19 cellular contexts compared by ENCODE assay signal in the genomic region with DNA sequence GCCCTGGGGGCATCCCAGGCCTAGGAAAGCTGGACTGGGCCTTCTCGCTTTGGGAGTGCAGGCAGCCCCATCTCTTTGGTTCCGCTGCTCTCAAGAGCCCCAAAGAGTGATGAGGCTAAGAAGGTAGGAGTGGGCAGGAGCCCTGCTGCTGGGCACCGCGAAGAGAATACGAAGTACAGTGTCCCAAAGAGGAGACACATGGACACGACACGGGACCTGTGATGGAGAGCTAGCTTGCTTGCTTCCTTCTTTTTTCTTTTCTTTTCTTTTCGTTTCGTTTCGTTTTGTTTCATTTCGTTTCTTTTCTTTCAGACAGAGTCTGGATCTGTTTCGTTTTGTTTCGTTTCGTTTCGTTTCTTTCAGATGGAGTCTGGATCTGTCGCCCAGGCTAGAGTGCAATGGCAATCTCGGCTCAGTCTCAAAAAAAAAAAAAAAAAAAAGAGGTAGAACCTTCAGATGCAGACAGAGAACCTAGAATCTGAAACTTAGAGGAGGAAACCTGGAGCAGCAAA. TPM values are rescaled to one million over a fixed set of nuclear protein-coding genes. Genes with fewer than 3 reads are reported as not detected.
DNase-seq lines count a peak whose midpoint lies in the region; ATAC-seq and TF ChIP-seq lines count a peak whose summit lies in the region.
"Had no signal": no experiment of that assay in that cellular context is flagged by ENCODE, and none has a peak within 500 bp of the region (broad histone marks: within the 10 kb centered on the region; RNA-seq: fewer than 3 reads in every experiment).

No MANE protein-coding gene starts in this region.

- ATAC-seq in activated B cell treated with CpG ODN at 0.5 μM for 24 hours (ENCODE audit: low read depth), result no peak
- no peak for ATAC-seq in GM18861 (IDR thresholded peaks at IDR 0.05; ENCODE audit: unreplicated experiment)
- no peak for ATAC-seq in GM21786 (IDR thresholded peaks at IDR 0.05; ENCODE audit: unreplicated experiment)
- ATAC-seq: left ventricle myocardium superior had no signal

- intact Hi-C loops in activated B cell treated with CpG ODN at 0.5 μM for 24 hours (cut with micrococcal nuclease), result no loop called here

- no peaks in the 10 kb centered on the region for H3K36me3 ChIP-seq in tibial nerve
- H3K36me3 ChIP-seq: right atrium auricular region had no signal

- H3K9me3 Mint-ChIP-seq in IgD-negative memory B cell, result no peaks in the 10 kb centered on the region
- H3K9me3 Mint-ChIP-seq in activated B cell treated with CpG ODN at 0.5 μM for 24 hours, result no peaks in the 10 kb centered on the region
- no peaks in the 10 kb centered on the region for H3K9me3 Mint-ChIP-seq in nephron
- H3K9me3 Mint-ChIP-seq: activated naive CD8-positive, alpha-beta T cell treated with anti-CD3 and anti-CD28 coated beads, Interleukin-2, amount 10 ng/mL, durations not matched to agents 7 days and 5 days had no signal

- H3K4me1 ChIP-seq in tibial nerve, result peaks cover 0 to 100% (median 88%) of the 10 kb centered on the region in 4 donors

- peak overlapping the region; percentile 77 to 96 (median 93) for H3K27ac Mint-ChIP-seq in IgD-negative memory B cell
- peak overlapping the region; percentile 91 for H3K27ac Mint-ChIP-seq in activated B cell treated with CpG ODN at 0.5 μM for 24 hours
- H3K27ac Mint-ChIP-seq in nephron, result peak overlapping the region in 2 of 3 experiments; percentile 33 to 73
- H3K27ac Mint-ChIP-seq: activated naive CD8-positive, alpha-beta T cell treated with anti-CD3 and anti-CD28 coated beads, Interleukin-2, amount 10 ng/mL, durations not matched to agents 7 days and 5 days had no signal

- H3K27me3 Mint-ChIP-seq in IgD-negative memory B cell, result no peaks in the 10 kb centered on the region
- no peaks in the 10 kb centered on the region for H3K27me3 Mint-ChIP-seq in activated B cell treated with CpG ODN at 0.5 μM for 24 hours
- H3K27me3 Mint-ChIP-seq in nephron (ENCODE audit: low read depth), result peaks cover 3% of the 10 kb centered on the region
- H3K27me3 Mint-ChIP-seq: activated naive CD8-positive, alpha-beta T cell treated with anti-CD3 and anti-CD28 coated beads, Interleukin-2, amount 10 ng/mL, durations not matched to agents 7 days and 5 days had no signal

- CTCF ChIA-PET in activated B cell treated with CpG ODN at 0.5 μM for 24 hours (lab: Charles Lee), result interaction anchor here (1.5 kb wide), 1 partner anchor 27 kb away, joined by 4 read pairs; no protein-coding TSS in a partner anchor

- TF ChIP-seq EP300 in tibial nerve (IDR thresholded peaks at IDR 0.05), result no peak

- no peaks in the 10 kb centered on the region for H3K9me3 ChIP-seq in tibial nerve
- H3K9me3 ChIP-seq: right atrium auricular region had no signal

- H3K4me3 Mint-ChIP-seq in IgD-negative memory B cell (peak overlapping the region; percentile 71 to 91 (median 88)), activated B cell treated with CpG ODN at 0.5 μM for 24 hours (peak overlapping the region; percentile 45), nephron (no peak overlapping the region)
- H3K4me3 Mint-ChIP-seq: activated naive CD8-positive, alpha-beta T cell treated with anti-CD3 and anti-CD28 coated beads, Interleukin-2, amount 10 ng/mL, durations not matched to agents 7 days and 5 days had no signal

- peak overlapping the region; percentile 76 to 95 (median 88) for H3K27ac ChIP-seq in tibial nerve
- H3K27ac ChIP-seq: HL-60, right atrium auricular region had no signal

- H3K36me3 Mint-ChIP-seq in IgD-negative memory B cell (no peaks in the 10 kb centered on the region), activated B cell treated with CpG ODN at 0.5 μM for 24 hours (ENCODE audit: low read depth) (no peaks in the 10 kb centered on the region), nephron (ENCODE audit: low read depth) (no peaks in the 10 kb centered on the region)
- H3K36me3 Mint-ChIP-seq: activated naive CD8-positive, alpha-beta T cell treated with anti-CD3 and anti-CD28 coated beads, Interleukin-2, amount 10 ng/mL, durations not matched to agents 7 days and 5 days had no signal

- DNase-seq in activated B cell treated with CpG ODN at 0.5 μM for 24 hours (no peak), tibial nerve (ENCODE audit: low spot score in 2 of 2) (no peak), NCI-H345 treated with DMSO at 0.1 percent for 48 hours (lab: John Stamatoyannopoulos, UW; ENCODE audit: unreplicated experiment) (no peak)
- DNase-seq: activated CD4-positive, alpha-beta T cell treated with anti-CD3 and anti-CD28 coated beads for 48 hours; activated naive CD8-positive, alpha-beta T cell treated with anti-CD3 and anti-CD28 coated beads, Interleukin-2, amount 10 ng/mL, durations not matched to agents 7 days and 5 days; DND-41; IMR-90; left ventricle myocardium superior; NCI-H146; NCI-H526; stimulated activated CD4-positive, alpha-beta T cell treated with anti-CD3 and anti-CD28 coated beads, Interleukin-15, amount 100 ng/mL, for 24 hours; SW 1271 had no signal

- peaks cover 43 to 73% (median 73%) of the 10 kb centered on the region in 3 donors for H3K4me1 Mint-ChIP-seq in IgD-negative memory B cell
- peaks cover 98% of the 10 kb centered on the region for H3K4me1 Mint-ChIP-seq in activated B cell treated with CpG ODN at 0.5 μM for 24 hours
- H3K4me1 Mint-ChIP-seq in nephron, result peaks cover 35% of the 10 kb centered on the region

- no peak for TF ChIP-seq POLR2A in tibial nerve (IDR thresholded peaks at IDR 0.05)

- POLR2A ChIA-PET in activated B cell treated with CpG ODN at 0.5 μM for 24 hours (lab: Charles Lee), result interaction anchor here (0.7 to 2.4 kb wide), 11 partner anchors 14 to 713 kb away, joined by 3 to 16 read pairs (median 6); a partner anchor contains a TSS

- no peaks in the 10 kb centered on the region for H3K27me3 ChIP-seq in tibial nerve
- H3K27me3 ChIP-seq: right atrium auricular region had no signal

- no peak for TF ChIP-seq CTCF in activated B cell treated with CpG ODN at 0.5 μM for 24 hours (IDR thresholded peaks at IDR 0.05)
- TF ChIP-seq CTCF in nephron (IDR thresholded peaks at IDR 0.05; ENCODE audit: unreplicated experiment in 3 of 3), result no peak
- TF ChIP-seq CTCF in tibial nerve (IDR thresholded peaks at IDR 0.05), result no peak

- 64 to 80% methylated on average over 17 of the region's 17 CpGs for WGBS in tibial nerve, 2 donors

- H3K4me3 ChIP-seq in tibial nerve, result no peak overlapping the region
- H3K4me3 ChIP-seq: right atrium auricular region had no signal

RNA-seq across cellular contexts. Expression of a gene that starts 10.6 kb away (rescaled TPM):
- polyA plus RNA-seq in IgD-negative memory B cell, result 2.1 TPM
- total RNA-seq in activated B cell treated with CpG ODN at 0.5 μM for 24 hours (41.5 and 43.4 TPM in 2 replicates), tibial nerve (10 to 100 TPM; 26.2 to 32.7 (median 32.2) TPM)
- total RNA-seq: fibroblast of lung had no signal

RNA-seq across cellular contexts. Expression of a gene that starts 34.6 kb away (rescaled TPM):
- polyA plus RNA-seq in IgD-negative memory B cell, result 24.8 TPM
- total RNA-seq in activated B cell treated with CpG ODN at 0.5 μM for 24 hours (38.2 and 41.3 TPM in 2 replicates), tibial nerve (10 to 100 TPM; 18.0 to 38.2 (median 26.9) TPM)

RNA-seq across cellular contexts. Expression of a gene that starts 52.9 kb away (rescaled TPM):
- 186 TPM for polyA plus RNA-seq in IgD-negative memory B cell
- total RNA-seq in activated B cell treated with CpG ODN at 0.5 μM for 24 hours (363 and 368 TPM in 2 replicates), tibial nerve (100 to 1,000 TPM; 347 to 405 (median 390) TPM)

Comparison
In these comparisons a context has a peak if more than half of its experiments do, and no peak if none do; other contexts are left out.
1. H3K4me3 Mint-ChIP-seq: peak in IgD-negative memory B cell (4 of 4) and activated B cell treated with CpG ODN at 0.5 μM for 24 hours (single experiment); none in nephron (0 of 3).
2. Peak in every context shown above with its lines, with median percentiles within 50 percentile points of each other: H3K27ac Mint-ChIP-seq.